Comparison of ENCODE assay signal across 25 cellular contexts in genomic region chr7:132542895-132543294, GRCh38.
"Had no signal": no experiment of that assay in that cellular context is flagged by ENCODE, and none has a peak within 500 bp of the region (broad histone marks: within the 10 kb centered on the region; RNA-seq: fewer than 3 reads in every experiment).

No MANE protein-coding gene starts in this region.

- H3K4me3 ChIP-seq: colonic mucosa, esophagus squamous epithelium, gastrocnemius medialis, heart right ventricle, left lung, lower lobe of right lung had no signal

- ATAC-seq: effector memory CD8-positive, alpha-beta T cell; esophagus mucosa; gastrocnemius medialis; heart right ventricle; left cardiac atrium; left lung; left ventricle myocardium superior; lower lobe of right lung; naive thymus-derived CD4-positive, alpha-beta T cell; natural killer cell had no signal

- H3K9me3 ChIP-seq: colonic mucosa, esophagus squamous epithelium, gastrocnemius medialis, lower lobe of right lung had no signal

- FAIRE-seq: islet of Langerhans, keratinocyte had no signal

- H3K4me1 ChIP-seq: colonic mucosa, esophagus squamous epithelium, gastrocnemius medialis, heart right ventricle, left lung, lower lobe of right lung had no signal

- H3K27ac ChIP-seq: colonic mucosa, epithelial cell of prostate, esophagus squamous epithelium, gastrocnemius medialis, heart right ventricle, left lung, lower lobe of right lung had no signal

- H3K27me3 ChIP-seq: colonic mucosa, esophagus squamous epithelium, gastrocnemius medialis, heart right ventricle, left lung had no signal

- H3K36me3 ChIP-seq: colonic mucosa, esophagus squamous epithelium, gastrocnemius medialis, heart right ventricle, left lung, lower lobe of right lung had no signal

- DNase-seq: colonic mucosa; cortex of kidney; effector CD8-positive, alpha-beta T cell; effector memory CD8-positive, alpha-beta T cell; erythroblast; esophagus squamous epithelium; foreskin fibroblast; foreskin melanocyte; gastrocnemius medialis; glutamatergic neuron; head of caudate nucleus; heart right ventricle; hippocampal formation; left cardiac atrium; left lung; left ventricle myocardium superior; lower lobe of right lung; mesenchymal stem cell; midbrain; naive thymus-derived CD4-positive, alpha-beta T cell; natural killer cell had no signal
